8 cellular contexts compared by ENCODE assay signal in the genomic region with DNA sequence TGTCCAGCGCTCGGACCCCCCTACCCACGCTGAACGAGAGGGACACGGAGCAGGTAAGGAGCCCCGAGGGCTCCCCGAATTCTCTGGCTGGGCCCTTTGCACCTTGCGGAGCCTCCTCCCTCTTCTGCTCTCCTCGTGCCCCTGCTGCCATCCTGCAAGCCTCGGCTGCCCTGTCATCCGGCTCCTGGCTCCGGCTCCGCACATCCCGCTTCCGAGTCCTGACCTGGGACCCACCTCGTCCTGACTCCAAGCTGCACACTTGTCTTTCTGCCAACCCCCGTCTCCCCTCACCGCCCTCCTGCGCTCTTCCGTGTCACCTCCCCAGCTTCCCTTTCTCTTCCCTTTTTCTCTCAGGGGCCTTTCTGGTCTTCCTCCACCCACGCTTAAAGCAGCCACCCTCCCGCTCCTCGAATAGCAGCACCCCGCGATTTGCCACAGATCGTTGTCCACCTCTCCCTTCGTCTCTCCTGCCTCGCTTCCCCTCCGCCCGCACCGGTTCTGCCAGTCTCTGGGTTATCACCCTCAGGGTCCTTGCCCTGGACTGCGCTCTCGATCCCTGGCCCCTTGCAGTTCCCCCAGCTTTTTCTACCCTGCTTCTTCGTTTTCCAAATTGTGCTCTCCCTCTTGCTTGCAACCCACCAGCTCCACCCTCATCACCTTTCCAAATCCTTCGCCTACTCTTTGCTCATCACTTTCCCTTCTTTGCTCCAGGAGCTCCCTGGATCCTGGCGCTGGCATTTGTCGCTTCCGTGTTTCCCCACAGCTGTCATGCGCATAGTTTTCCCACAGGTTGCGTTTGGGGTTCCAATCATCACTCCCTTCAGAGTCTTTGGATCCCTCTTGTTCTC. TPM values are rescaled to one million over a fixed set of nuclear protein-coding genes. Genes with fewer than 3 reads are reported as not detected.
A peak's percentile ranks its signal among the peaks of the same experiment; 100 is the strongest.
DNase-seq lines count a peak whose midpoint lies in the region; ATAC-seq and TF ChIP-seq lines count a peak whose summit lies in the region.

No MANE protein-coding gene starts in this region.

- no peaks in the 10 kb centered on the region for H3K27me3 Mint-ChIP-seq in T-helper 17 cell
- no peaks in the 10 kb centered on the region for H3K27me3 Mint-ChIP-seq in dendritic cell treated with granulocyte-macrophage colony-stimulating factor and Interleukin-4, amounts not matched to agents 40 ng/mL and 50 ng/mL, for 4 days
- H3K27me3 Mint-ChIP-seq in mesothelial cell of epicardium (ENCODE audit: low read depth), result no peaks in the 10 kb centered on the region

- H3K27ac ChIP-seq in thoracic aorta, result peak overlapping the region; percentile 72 to 82

- H3K36me3 ChIP-seq in thoracic aorta, result no peaks in the 10 kb centered on the region

- H3K36me3 Mint-ChIP-seq in T-helper 17 cell (ENCODE audit: low read depth) (peaks cover 14% of the 10 kb centered on the region), mesothelial cell of epicardium (no peaks in the 10 kb centered on the region)
- peaks cover 52% of the 10 kb centered on the region for H3K36me3 Mint-ChIP-seq in dendritic cell treated with granulocyte-macrophage colony-stimulating factor and Interleukin-4, amounts not matched to agents 40 ng/mL and 50 ng/mL, for 4 days (ENCODE audit: low read depth)

- H3K4me1 ChIP-seq in thoracic aorta (ENCODE audit: control insufficient read depth in 1 of 2, low read depth in 2 of 2), result peaks cover 17 to 47% of the 10 kb centered on the region in 2 donors

- intact Hi-C loops in dendritic cell treated with granulocyte-macrophage colony-stimulating factor and Interleukin-4, amounts not matched to agents 40 ng/mL and 50 ng/mL, for 4 days (cut with micrococcal nuclease), result loop anchor here (2.0 to 10.0 kb wide), 3 partner anchors 48 to 99 kb away; a partner anchor contains a TSS

- peak overlapping the region; percentile 92 for H3K4me3 ChIP-seq in thoracic aorta

- H3K27me3 ChIP-seq in thoracic aorta (replicated peaks; ENCODE audit: insufficient read depth), result no peaks in the 10 kb centered on the region

- H3K9me3 ChIP-seq in T-helper 17 cell (ENCODE audit: control insufficient read depth, low read length, poor library complexity, severe bottlenecking) (no peaks in the 10 kb centered on the region), thoracic aorta (no peaks in the 10 kb centered on the region)

- H3K4me3 Mint-ChIP-seq in T-helper 17 cell (peak overlapping the region; percentile 100), mesothelial cell of epicardium (peak overlapping the region; percentile 88)
- peak overlapping the region; percentile 86 for H3K4me3 Mint-ChIP-seq in dendritic cell treated with granulocyte-macrophage colony-stimulating factor and Interleukin-4, amounts not matched to agents 40 ng/mL and 50 ng/mL, for 4 days

- TF ChIP-seq CTCF in GM10248 (IDR thresholded peaks at IDR 0.05; ENCODE audit: control extremely low read depth, extremely low read depth, low read depth, missing control alignments) (no peak), mesothelial cell of epicardium (IDR thresholded peaks at IDR 0.05; ENCODE audit: unreplicated experiment) (no peak), thoracic aorta (IDR thresholded peaks at IDR 0.05) (no peak)

- ATAC-seq in HG03045 (IDR thresholded peaks at IDR 0.05; ENCODE audit: unreplicated experiment) (peak; percentile 1), T-helper 17 cell (no peak), thoracic aorta (ENCODE audit: insufficient number of reproducible peaks, low FRiP score, low read depth) (no peak), GM18498 (IDR thresholded peaks at IDR 0.05; ENCODE audit: unreplicated experiment) (no peak), GM18519 (IDR thresholded peaks at IDR 0.05; ENCODE audit: low FRiP score, unreplicated experiment) (no peak)

- H3K9me3 Mint-ChIP-seq in dendritic cell treated with granulocyte-macrophage colony-stimulating factor and Interleukin-4, amounts not matched to agents 40 ng/mL and 50 ng/mL, for 4 days, result no peaks in the 10 kb centered on the region
- no peaks in the 10 kb centered on the region for H3K9me3 Mint-ChIP-seq in mesothelial cell of epicardium

- H3K4me1 Mint-ChIP-seq in T-helper 17 cell (peaks cover 52% of the 10 kb centered on the region), mesothelial cell of epicardium (peaks cover 58% of the 10 kb centered on the region)
- peaks cover 69% of the 10 kb centered on the region for H3K4me1 Mint-ChIP-seq in dendritic cell treated with granulocyte-macrophage colony-stimulating factor and Interleukin-4, amounts not matched to agents 40 ng/mL and 50 ng/mL, for 4 days (ENCODE audit: low read depth)

- DNase-seq in GM10248 (ENCODE audit: extremely low spot score) (peak; percentile 32), T-helper 17 cell (peak in 1 of 3 donors; percentile 16), mesothelial cell of epicardium (ENCODE audit: low spot score in 2 of 2, unreplicated experiment in 2 of 2) (peak in 1 of 2 experiments; percentile 49), thoracic aorta (ENCODE audit: low spot score) (no peak)

- POLR2A ChIA-PET in GM10248 (lab: Yijun Ruan, JAX), result interaction anchor here (1.0 kb wide), 1 partner anchor 16 kb away, joined by 3 read pairs; no protein-coding TSS in a partner anchor

- H3K27ac Mint-ChIP-seq in T-helper 17 cell (peak overlapping the region; percentile 99), mesothelial cell of epicardium (peak overlapping the region; percentile 72)
- peak overlapping the region; percentile 92 for H3K27ac Mint-ChIP-seq in dendritic cell treated with granulocyte-macrophage colony-stimulating factor and Interleukin-4, amounts not matched to agents 40 ng/mL and 50 ng/mL, for 4 days

- CTCF ChIA-PET in GM10248 (lab: Yijun Ruan, JAX), result interaction anchor here (0.9 to 9.3 kb wide), 7 partner anchors 11 to 104 kb away, joined by 3 to 129 read pairs (median 8); no protein-coding TSS in a partner anchor

RNA-seq across cellular contexts. Expression of a gene that starts 0.8 kb away (rescaled TPM):
- total RNA-seq in T-helper 17 cell (10 to 100 TPM; 44.6 to 53.5 TPM), mesothelial cell of epicardium (48.8 to 51.5 TPM (median 51.2 TPM) in 3 replicates), thoracic aorta (10 to 100 TPM; 20.2 to 25.5 TPM)

RNA-seq across cellular contexts. Expression of a gene that starts 26.5 kb away (rescaled TPM):
- total RNA-seq in T-helper 17 cell, result 1 to 10 TPM; 8.5 to 9.4 TPM
- 55.5 to 63.7 TPM (median 60.1 TPM) in 3 replicates for total RNA-seq in mesothelial cell of epicardium
- total RNA-seq in thoracic aorta, result 10 to 100 TPM; 14.8 to 16.4 TPM
